In the genomic region with DNA sequence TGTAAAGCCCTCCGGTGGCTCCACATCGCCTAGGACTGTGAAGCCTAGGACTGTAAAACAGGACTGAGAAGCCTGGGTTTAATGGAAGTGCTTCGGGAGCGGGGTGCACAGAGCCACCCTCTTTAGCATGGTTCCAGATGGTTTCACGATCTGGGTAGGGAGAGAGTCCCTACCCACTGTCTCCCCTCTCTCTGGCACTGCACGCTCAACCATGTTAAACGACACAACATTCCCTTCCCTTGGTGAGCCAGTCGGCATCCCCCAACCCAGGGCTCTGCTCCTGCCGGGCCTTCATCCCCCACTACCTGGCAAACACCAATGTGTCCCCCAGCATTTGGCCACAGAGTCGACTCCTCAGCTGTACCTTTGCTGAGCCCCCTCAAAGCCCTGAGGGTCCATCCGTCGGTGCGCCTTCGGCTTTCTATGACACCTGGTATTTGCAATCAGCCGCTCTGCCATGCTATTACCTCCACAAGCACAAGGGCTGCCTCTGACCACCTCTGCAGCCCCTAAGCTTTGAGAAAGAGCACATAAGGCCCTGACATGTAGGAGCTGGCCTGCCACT, we compare ENCODE assay signal across 8 cellular contexts. TPM values are rescaled to one million over a fixed set of nuclear protein-coding genes. Genes with fewer than 3 reads are reported as not detected.
DNase-seq lines count a peak whose midpoint lies in the region; ATAC-seq lines count a peak whose summit lies in the region.

No MANE protein-coding gene starts in this region.

- CTCF ChIA-PET in activated CD8-positive, alpha-beta T cell treated with anti-CD3 and anti-CD28 coated beads, Interleukin-2, amount 10 ng/mL, durations not matched to agents 7 days and 5 days (lab: Charles Lee), result no interaction called here

- H3K4me1 ChIP-seq in right cardiac atrium (ENCODE audit: control insufficient read depth, insufficient read depth, low read length) (peaks cover 8% of the 10 kb centered on the region), skeletal muscle satellite cell (ENCODE audit: control insufficient read depth, insufficient read depth, low read length) (peaks cover 17% of the 10 kb centered on the region)

- no peak overlapping the region for H3K27ac ChIP-seq in right cardiac atrium (ENCODE audit: low read length)

- peak overlapping the region; percentile 89 for H3K27ac Mint-ChIP-seq in activated CD8-positive, alpha-beta T cell treated with anti-CD3 and anti-CD28 coated beads, Interleukin-2, amount 10 ng/mL, durations not matched to agents 7 days and 5 days

- peak overlapping the region; percentile 89 for H3K9ac ChIP-seq in skeletal muscle satellite cell (ENCODE audit: low read depth, low read length)

- H3K4me3 Mint-ChIP-seq in activated CD8-positive, alpha-beta T cell treated with anti-CD3 and anti-CD28 coated beads, Interleukin-2, amount 10 ng/mL, durations not matched to agents 7 days and 5 days, result peak overlapping the region; percentile 94

- POLR2A ChIA-PET in activated CD8-positive, alpha-beta T cell treated with anti-CD3 and anti-CD28 coated beads, Interleukin-2, amount 10 ng/mL, durations not matched to agents 7 days and 5 days (lab: Charles Lee), result interaction anchor here (0.6 to 1.4 kb wide), 3 partner anchors 16 to 110 kb away, joined by 3 to 4 read pairs (median 3); a partner anchor contains a TSS

- H3K4me3 ChIP-seq in H7 (ENCODE audit: insufficient read depth, low read depth, low read length) (peak overlapping the region; percentile 95), right cardiac atrium (ENCODE audit: low read length) (peak overlapping the region; percentile 93), skeletal muscle satellite cell (ENCODE audit: low read length) (peak overlapping the region; percentile 88)

- peaks cover 28% of the 10 kb centered on the region for H3K4me1 Mint-ChIP-seq in activated CD8-positive, alpha-beta T cell treated with anti-CD3 and anti-CD28 coated beads, Interleukin-2, amount 10 ng/mL, durations not matched to agents 7 days and 5 days (ENCODE audit: low read depth)

- H3K9me3 ChIP-seq in right cardiac atrium (ENCODE audit: control insufficient read depth, low read length) (no peaks in the 10 kb centered on the region), skeletal muscle satellite cell (replicated peaks; ENCODE audit: low read length) (no peaks in the 10 kb centered on the region)

- intact Hi-C loops in right cardiac atrium (cut with DNase I), result no loop called here

- H3K27me3 ChIP-seq in H7 (ENCODE audit: control insufficient read depth, insufficient read depth, low read length) (peaks cover 5% of the 10 kb centered on the region; the same call in 1 of the 2 replicates), right cardiac atrium (ENCODE audit: control insufficient read depth, insufficient read depth) (no peaks in the 10 kb centered on the region), skeletal muscle satellite cell (ENCODE audit: control insufficient read depth, insufficient read depth, low read length) (no peaks in the 10 kb centered on the region)

- WGBS in right cardiac atrium, result 83% methylated on average over 15 of the region's 15 CpGs

- H3K36me3 Mint-ChIP-seq in activated CD8-positive, alpha-beta T cell treated with anti-CD3 and anti-CD28 coated beads, Interleukin-2, amount 10 ng/mL, durations not matched to agents 7 days and 5 days (ENCODE audit: low read depth), result peaks cover 22% of the 10 kb centered on the region

- H3K36me3 ChIP-seq in H7 (replicated peaks; ENCODE audit: control insufficient read depth, insufficient read depth, low read length) (peaks cover 23% of the 10 kb centered on the region), skeletal muscle satellite cell (ENCODE audit: insufficient read depth, low read length) (peaks cover 38% of the 10 kb centered on the region)

- peak overlapping the region; percentile 92 for H3K4me2 ChIP-seq in skeletal muscle satellite cell (ENCODE audit: low read length)

- no peak for ATAC-seq in activated CD8-positive, alpha-beta T cell treated with anti-CD3 and anti-CD28 coated beads, Interleukin-2, amount 10 ng/mL, durations not matched to agents 7 days and 5 days
- no peak for ATAC-seq in right cardiac atrium
- ATAC-seq in GM19467 (IDR thresholded peaks at IDR 0.05; ENCODE audit: unreplicated experiment), result no peak
- no peak for ATAC-seq in GM19395 (IDR thresholded peaks at IDR 0.05; ENCODE audit: unreplicated experiment)

- H3K27me3 Mint-ChIP-seq in activated CD8-positive, alpha-beta T cell treated with anti-CD3 and anti-CD28 coated beads, Interleukin-2, amount 10 ng/mL, durations not matched to agents 7 days and 5 days (ENCODE audit: low read depth), result no peaks in the 10 kb centered on the region

- DNase-seq in H7 (peak; percentile 41), right cardiac atrium (no peak), NCI-H82 treated with DMSO at 0.1 percent for 48 hours (lab: John Stamatoyannopoulos, UW; ENCODE audit: unreplicated experiment) (no peak), DMS79 (lab: John Stamatoyannopoulos, UW) (no peak)
- no peak for DNase-seq in activated CD8-positive, alpha-beta T cell treated with anti-CD3 and anti-CD28 coated beads, Interleukin-2, amount 10 ng/mL, durations not matched to agents 7 days and 5 days

- no peaks in the 10 kb centered on the region for H3K9me3 Mint-ChIP-seq in activated CD8-positive, alpha-beta T cell treated with anti-CD3 and anti-CD28 coated beads, Interleukin-2, amount 10 ng/mL, durations not matched to agents 7 days and 5 days (ENCODE audit: insufficient read depth)

RNA-seq across cellular contexts. Expression of a gene that starts 1.1 kb away (rescaled TPM):
- total RNA-seq in H7 (2014; rRNA removed; shearing (Covaris generic)), result 187 and 204 TPM in 2 replicates
- 100 to 1,000 TPM; 120 to 129 TPM for total RNA-seq in activated CD8-positive, alpha-beta T cell treated with anti-CD3 and anti-CD28 coated beads, Interleukin-2, amount 10 ng/mL, durations not matched to agents 7 days and 5 days
- total RNA-seq in right cardiac atrium, result 100 to 1,000 TPM; 172 to 220 (median 185) TPM
- 618 TPM for polyA plus RNA-seq in right cardiac atrium
- 92.5 and 93.3 TPM in 2 replicates for total RNA-seq in skeletal muscle satellite cell (2012; rRNA removed)

RNA-seq across cellular contexts. Expression of a gene that starts 5.4 kb away (rescaled TPM):
- not detected in 2 replicates for total RNA-seq in H7 (2014; rRNA removed; shearing (Covaris generic))
- total RNA-seq in activated CD8-positive, alpha-beta T cell treated with anti-CD3 and anti-CD28 coated beads, Interleukin-2, amount 10 ng/mL, durations not matched to agents 7 days and 5 days, result not detected
- not detected for total RNA-seq in right cardiac atrium
- not detected for polyA plus RNA-seq in right cardiac atrium
- total RNA-seq in skeletal muscle satellite cell (2012; rRNA removed), result not detected in 2 replicates
